ENCODE assay signal across 1 cellular context in the genomic region with DNA sequence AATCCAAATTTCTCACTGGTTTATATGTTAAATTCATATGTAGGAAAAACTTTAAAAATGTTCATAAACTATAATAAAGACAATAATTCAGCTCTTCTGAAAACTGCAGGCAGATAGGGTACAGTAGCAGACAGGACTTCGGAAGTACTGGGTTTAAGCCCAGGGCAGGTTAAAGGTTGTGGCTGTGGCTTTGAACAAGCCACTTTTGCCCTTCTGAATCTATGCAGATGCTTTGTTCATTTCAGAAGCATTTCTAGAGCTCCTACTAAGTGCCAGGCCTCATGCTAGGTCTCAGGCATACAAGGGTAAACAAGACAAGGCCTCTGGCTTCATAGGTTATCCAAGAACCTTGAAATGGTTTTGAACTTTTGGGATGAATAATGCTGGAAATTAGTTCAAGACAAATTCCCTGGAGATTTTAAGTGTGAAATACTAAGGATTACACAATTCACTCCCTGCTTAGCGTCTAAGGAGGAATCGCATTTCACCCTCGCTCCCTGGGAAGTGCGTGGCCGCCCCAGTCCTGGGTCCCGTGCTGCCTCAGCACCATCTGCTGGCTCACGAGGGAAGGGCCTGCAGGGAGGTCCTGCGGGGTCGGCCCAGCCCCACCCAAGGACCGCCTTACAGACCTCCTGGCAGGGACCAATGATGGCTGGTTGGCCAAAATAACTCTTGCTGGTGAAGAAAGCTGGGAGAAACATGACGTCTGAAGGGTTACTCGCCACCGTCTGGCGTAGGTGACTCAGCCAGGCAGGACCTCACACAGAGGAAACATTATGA.
TF ChIP-seq lines count a peak whose summit lies in the region.

No MANE protein-coding gene starts in this region.

TF ChIP-seq in HEK293, 187 proteins besides CTCF, POLR2A, EP300 and RAD21 (continued from another document):
- TF ChIP-seq ZNF184 (tag by site-specific recombination; IDR thresholded peaks at IDR 0.05) (no peak), ZEB2 (tag by site-specific recombination; IDR thresholded peaks at IDR 0.05) (no peak), ZNF658 (tag by site-specific recombination; IDR thresholded peaks at IDR 0.05) (no peak), ZBTB21 (tag by site-specific recombination; IDR thresholded peaks at IDR 0.05) (no peak), ZNF529 (tag by site-specific recombination; IDR thresholded peaks at IDR 0.05; ENCODE audit: insufficient replicate concordance) (no peak), ZFP37 (tag by site-specific recombination; IDR thresholded peaks at IDR 0.05) (0 out of 2 replicates have a peak, but pooled peaks have one; percentile 75), ZNF596 (tag by site-specific recombination; IDR thresholded peaks at IDR 0.05) (no peak), ZNF501 (tag by site-specific recombination; IDR thresholded peaks at IDR 0.05) (peak; percentile 50; the same call in 1 of the 2 replicates), ZNF211 (tag by site-specific recombination; IDR thresholded peaks at IDR 0.05; ENCODE audit: low read depth) (no peak), SP3 (tag by site-specific recombination; IDR thresholded peaks at IDR 0.05) (peak; percentile 77), ZNF416 (tag by site-specific recombination; IDR thresholded peaks at IDR 0.05) (no peak), ZNF777 (tag by site-specific recombination; IDR thresholded peaks at IDR 0.05; ENCODE audit: borderline replicate concordance) (no peak), KLF9 (tag by site-specific recombination; IDR thresholded peaks at IDR 0.05; ENCODE audit: low read depth) (no peak), ZSCAN30 (tag by site-specific recombination; IDR thresholded peaks at IDR 0.05) (peak; percentile 70; the same call in 1 of the 2 replicates), ZFP41 (tag by site-specific recombination; IDR thresholded peaks at IDR 0.05; ENCODE audit: borderline replicate concordance) (no peak), ZNF292 (tag by site-specific recombination; IDR thresholded peaks at IDR 0.05; ENCODE audit: borderline replicate concordance, low read depth) (no peak), OSR2 (tag by site-specific recombination; IDR thresholded peaks at IDR 0.05) (no peak), ZNF514 (tag by site-specific recombination; IDR thresholded peaks at IDR 0.05) (no peak), YY1 (tag by site-specific recombination; IDR thresholded peaks at IDR 0.05) (no peak), ZNF76 (tag by site-specific recombination; IDR thresholded peaks at IDR 0.05; ENCODE audit: borderline replicate concordance, low read depth) (no peak), WT1 (tag by site-specific recombination; IDR thresholded peaks at IDR 0.05) (peak; percentile 59; the same call in 1 of the 2 replicates), ZNF785 (tag by site-specific recombination; IDR thresholded peaks at IDR 0.05) (no peak), ZNF366 (tag by site-specific recombination; conservative IDR thresholded peaks at IDR 0.05) (no peak), ZNF548 (tag by site-specific recombination; IDR thresholded peaks at IDR 0.05) (no peak), ZNF558 (tag by site-specific recombination; IDR thresholded peaks at IDR 0.05) (no peak)
- TF ChIP-seq, protein P1, sequence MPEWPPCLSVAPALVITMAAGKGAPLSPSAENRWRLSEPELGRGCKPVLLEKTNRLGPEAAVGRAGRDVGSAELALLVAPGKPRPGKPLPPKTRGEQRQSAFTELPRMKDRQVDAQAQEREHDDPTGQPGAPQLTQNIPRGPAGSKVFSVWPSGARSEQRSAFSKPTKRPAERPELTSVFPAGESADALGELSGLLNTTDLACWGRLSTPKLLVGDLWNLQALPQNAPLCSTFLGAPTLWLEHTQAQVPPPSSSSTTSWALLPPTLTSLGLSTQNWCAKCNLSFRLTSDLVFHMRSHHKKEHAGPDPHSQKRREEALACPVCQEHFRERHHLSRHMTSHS (tag by site-specific recombination; IDR thresholded peaks at IDR 0.05), result no peak
- TF ChIP-seq, protein P2, sequence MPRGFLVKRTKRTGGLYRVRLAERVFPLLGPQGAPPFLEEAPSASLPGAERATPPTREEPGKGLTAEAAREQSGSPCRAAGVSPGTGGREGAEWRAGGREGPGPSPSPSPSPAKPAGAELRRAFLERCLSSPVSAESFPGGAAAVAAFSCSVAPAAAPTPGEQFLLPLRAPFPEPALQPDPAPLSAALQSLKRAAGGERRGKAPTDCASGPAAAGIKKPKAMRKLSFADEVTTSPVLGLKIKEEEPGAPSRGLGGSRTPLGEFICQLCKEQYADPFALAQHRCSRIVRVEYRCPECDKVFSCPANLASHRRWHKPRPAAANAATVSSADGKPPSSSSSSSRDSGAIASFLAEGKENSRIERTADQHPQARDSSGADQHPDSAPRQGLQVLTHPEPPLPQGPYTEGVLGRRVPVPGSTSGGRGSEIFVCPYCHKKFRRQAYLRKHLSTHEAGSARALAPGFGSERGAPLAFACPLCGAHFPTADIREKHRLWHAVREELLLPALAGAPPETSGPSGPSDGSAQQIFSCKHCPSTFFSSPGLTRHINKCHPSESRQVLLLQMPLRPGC (tag by site-specific recombination; IDR thresholded peaks at IDR 0.05), result no peak
- TF ChIP-seq, protein P3, sequence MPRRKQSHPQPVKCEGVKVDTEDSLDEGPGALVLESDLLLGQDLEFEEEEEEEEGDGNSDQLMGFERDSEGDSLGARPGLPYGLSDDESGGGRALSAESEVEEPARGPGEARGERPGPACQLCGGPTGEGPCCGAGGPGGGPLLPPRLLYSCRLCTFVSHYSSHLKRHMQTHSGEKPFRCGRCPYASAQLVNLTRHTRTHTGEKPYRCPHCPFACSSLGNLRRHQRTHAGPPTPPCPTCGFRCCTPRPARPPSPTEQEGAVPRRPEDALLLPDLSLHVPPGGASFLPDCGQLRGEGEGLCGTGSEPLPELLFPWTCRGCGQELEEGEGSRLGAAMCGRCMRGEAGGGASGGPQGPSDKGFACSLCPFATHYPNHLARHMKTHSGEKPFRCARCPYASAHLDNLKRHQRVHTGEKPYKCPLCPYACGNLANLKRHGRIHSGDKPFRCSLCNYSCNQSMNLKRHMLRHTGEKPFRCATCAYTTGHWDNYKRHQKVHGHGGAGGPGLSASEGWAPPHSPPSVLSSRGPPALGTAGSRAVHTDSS (tag by site-specific recombination; IDR thresholded peaks at IDR 0.05), result no peak
- TF ChIP-seq, protein P4, sequence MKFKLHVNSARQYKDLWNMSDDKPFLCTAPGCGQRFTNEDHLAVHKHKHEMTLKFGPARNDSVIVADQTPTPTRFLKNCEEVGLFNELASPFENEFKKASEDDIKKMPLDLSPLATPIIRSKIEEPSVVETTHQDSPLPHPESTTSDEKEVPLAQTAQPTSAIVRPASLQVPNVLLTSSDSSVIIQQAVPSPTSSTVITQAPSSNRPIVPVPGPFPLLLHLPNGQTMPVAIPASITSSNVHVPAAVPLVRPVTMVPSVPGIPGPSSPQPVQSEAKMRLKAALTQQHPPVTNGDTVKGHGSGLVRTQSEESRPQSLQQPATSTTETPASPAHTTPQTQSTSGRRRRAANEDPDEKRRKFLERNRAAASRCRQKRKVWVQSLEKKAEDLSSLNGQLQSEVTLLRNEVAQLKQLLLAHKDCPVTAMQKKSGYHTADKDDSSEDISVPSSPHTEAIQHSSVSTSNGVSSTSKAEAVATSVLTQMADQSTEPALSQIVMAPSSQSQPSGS (tag by site-specific recombination; IDR thresholded peaks at IDR 0.05; ENCODE audit: low read depth), result no peak
- TF ChIP-seq, protein P5, sequence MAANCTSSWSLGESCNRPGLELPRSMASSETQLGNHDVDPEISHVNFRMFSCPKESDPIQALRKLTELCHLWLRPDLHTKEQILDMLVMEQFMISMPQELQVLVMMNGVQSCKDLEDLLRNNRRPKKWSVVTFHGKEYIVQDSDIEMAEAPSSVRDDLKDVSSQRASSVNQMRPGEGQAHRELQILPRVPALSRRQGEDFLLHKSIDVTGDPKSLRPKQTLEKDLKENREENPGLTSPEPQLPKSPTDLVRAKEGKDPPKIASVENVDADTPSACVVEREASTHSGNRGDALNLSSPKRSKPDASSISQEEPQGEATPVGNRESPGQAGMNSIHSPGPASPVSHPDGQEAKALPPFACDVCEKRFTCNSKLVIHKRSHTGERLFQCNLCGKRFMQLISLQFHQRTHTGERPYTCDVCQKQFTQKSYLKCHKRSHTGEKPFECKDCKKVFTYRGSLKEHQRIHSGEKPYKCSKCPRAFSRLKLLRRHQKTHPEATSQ (tag by site-specific recombination; IDR thresholded peaks at IDR 0.05), result no peak
- TF ChIP-seq, protein P6, sequence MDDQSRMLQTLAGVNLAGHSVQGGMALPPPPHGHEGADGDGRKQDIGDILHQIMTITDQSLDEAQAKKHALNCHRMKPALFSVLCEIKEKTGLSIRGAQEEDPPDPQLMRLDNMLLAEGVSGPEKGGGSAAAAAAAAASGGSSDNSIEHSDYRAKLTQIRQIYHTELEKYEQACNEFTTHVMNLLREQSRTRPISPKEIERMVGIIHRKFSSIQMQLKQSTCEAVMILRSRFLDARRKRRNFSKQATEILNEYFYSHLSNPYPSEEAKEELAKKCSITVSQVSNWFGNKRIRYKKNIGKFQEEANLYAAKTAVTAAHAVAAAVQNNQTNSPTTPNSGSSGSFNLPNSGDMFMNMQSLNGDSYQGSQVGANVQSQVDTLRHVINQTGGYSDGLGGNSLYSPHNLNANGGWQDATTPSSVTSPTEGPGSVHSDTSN (CRISPR knock-in tag; IDR thresholded peaks at IDR 0.05), result no peak
